Comparison of ENCODE assay signal across 9 cellular contexts in the genomic region with DNA sequence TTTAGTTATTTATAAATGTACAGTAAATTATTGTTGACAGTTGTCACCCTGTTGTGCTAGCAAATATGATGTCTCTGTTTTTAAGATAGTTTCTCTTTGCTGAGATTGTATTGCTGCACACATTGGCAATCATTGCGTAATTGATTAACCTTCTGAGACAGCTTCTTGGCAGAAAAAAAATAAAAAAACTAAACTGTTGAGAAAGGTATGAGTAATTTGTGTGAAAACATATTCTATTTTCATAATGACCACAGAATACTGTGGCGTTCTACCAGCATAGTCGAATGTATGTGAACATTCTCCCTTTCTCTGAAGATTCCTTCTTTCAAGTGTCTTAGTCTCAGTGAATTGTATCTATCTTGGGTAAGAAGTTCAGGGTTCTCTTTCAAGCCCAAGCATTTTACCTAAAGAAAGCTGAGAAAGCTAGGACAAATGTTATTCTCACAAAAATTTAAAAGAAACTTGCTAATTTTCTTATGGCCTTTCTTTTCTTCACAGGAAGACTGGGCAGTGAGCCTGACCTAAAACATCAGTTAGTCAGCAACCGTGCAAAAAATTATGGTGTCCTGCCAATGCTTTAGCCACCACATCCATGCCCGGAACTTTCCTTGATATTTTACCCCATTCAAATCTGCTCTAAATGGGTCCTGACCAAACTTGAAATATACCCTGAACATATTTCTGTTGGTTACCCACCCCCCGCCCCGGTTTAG.
DNase-seq lines count a peak whose midpoint lies in the region; ATAC-seq and TF ChIP-seq lines count a peak whose summit lies in the region.
"Had no signal": no experiment of that assay in that cellular context is flagged by ENCODE, and none has a peak within 500 bp of the region (broad histone marks: within the 10 kb centered on the region; RNA-seq: fewer than 3 reads in every experiment).

No MANE protein-coding gene starts in this region.

- no peak for TF ChIP-seq CTCF in AG09309 (IDR thresholded peaks at IDR 0.05; ENCODE audit: control insufficient read depth, insufficient read depth, low read depth, low read length, missing control alignments)

- H3K9ac ChIP-seq in GM23248: peak overlapping the region; percentile 71

- intact Hi-C loops in left cardiac atrium (cut with DNase I): no loop called here

- no peaks in the 10 kb centered on the region for H3K9me3 ChIP-seq in GM23248 (ENCODE audit: low read depth)

- peak; percentile 56 to 69 for ATAC-seq in left cardiac atrium
- ATAC-seq in HG03196 (IDR thresholded peaks at IDR 0.05; ENCODE audit: unreplicated experiment): no peak

- peak overlapping the region; percentile 91 for H3K27ac ChIP-seq in GM23248

- H3K36me3 ChIP-seq in GM23248 (ENCODE audit: low read depth): no peaks in the 10 kb centered on the region

- H2AFZ ChIP-seq in GM23248: 0 out of 2 replicates have a peak overlapping the region, but pooled peaks have one; percentile 28

- 19 to 25% methylated on average over 7 of the region's 7 CpGs for WGBS in GM23248 (ENCODE audit: low coverage in 1 of 2, low lambda C conversion rate in 2 of 2, missing lambda C conversion rate in 2 of 2), 2 experiments

- H3K4me3 ChIP-seq in AG09309 (ENCODE audit: control insufficient read depth, low read depth, low read length) (no peak overlapping the region), GM23248 (peak overlapping the region; percentile 52)

- peak; percentile 74 for DNase-seq in AG09309 (ENCODE audit: low read depth)
- DNase-seq in GM23248: peak; percentile 94
- DNase-seq in SIG-M5 (lab: John Stamatoyannopoulos, UW): peak; percentile 56
- DNase-seq in left cardiac atrium: no peak
- DNase-seq in cerebellum (ENCODE audit: low spot score): no peak
- DNase-seq in SW480 (ENCODE audit: low spot score): no peak
- DNase-seq in NCI-H1930 (lab: John Stamatoyannopoulos, UW): no peak
- DNase-seq: DND-41 had no signal

- in situ Hi-C loops in GM23248 (cut with MboI): no loop called here

- no peaks in the 10 kb centered on the region for H4K20me1 ChIP-seq in GM23248 (ENCODE audit: insufficient read depth)

- H3K4me2 ChIP-seq in GM23248 (ENCODE audit: unreplicated experiment): peak overlapping the region; percentile 94

- no peaks in the 10 kb centered on the region for H3K27me3 ChIP-seq in GM23248 (replicated peaks; ENCODE audit: insufficient read depth)

- peaks cover 89% of the 10 kb centered on the region for H3K79me2 ChIP-seq in GM23248 (ENCODE audit: insufficient read depth)

- no peaks in the 10 kb centered on the region for H3K9me2 ChIP-seq in GM23248 (ENCODE audit: insufficient read depth)

- peaks cover 68% of the 10 kb centered on the region for H3F3A ChIP-seq in GM23248 (ENCODE audit: insufficient read depth)

- H3K4me1 ChIP-seq in GM23248 (ENCODE audit: insufficient read depth): peaks cover 86% of the 10 kb centered on the region

Comparison
In these comparisons a context has a peak if more than half of its experiments do, and no peak if none do; other contexts are left out.
1. DNase-seq: peak in AG09309 (single experiment), GM23248 (single experiment) and SIG-M5 (single experiment); none in left cardiac atrium (single experiment), cerebellum (single experiment), SW480 (single experiment) and NCI-H1930 (0 of 2).